Comparison of ENCODE assay signal across 25 cellular contexts in genomic region chr9:95769473-95769872, GRCh38.
"Had no signal": no experiment of that assay in that cellular context is flagged by ENCODE, and none has a peak within 500 bp of the region (broad histone marks: within the 10 kb centered on the region; RNA-seq: fewer than 3 reads in every experiment).

No MANE protein-coding gene starts in this region.

- H3K27ac ChIP-seq: esophagus muscularis mucosa, foreskin keratinocyte, gastroesophageal sphincter, heart left ventricle, left lung, neural progenitor cell, parathyroid adenoma, right lobe of liver, thoracic aorta, tibial nerve, upper lobe of right lung, vagina had no signal

- H3K9me3 ChIP-seq: esophagus muscularis mucosa, gastroesophageal sphincter, heart left ventricle, left lung, right lobe of liver, thoracic aorta, tibial nerve, upper lobe of right lung, vagina had no signal

- H2AFZ ChIP-seq: neural progenitor cell, parathyroid adenoma had no signal

- H3K36me3 ChIP-seq: esophagus muscularis mucosa, gastroesophageal sphincter, heart left ventricle, left lung, neural progenitor cell, right lobe of liver, thoracic aorta, tibial nerve, upper lobe of right lung, vagina had no signal

- H3K27me3 ChIP-seq: gastroesophageal sphincter, right lobe of liver, tibial nerve, upper lobe of right lung, vagina had no signal

- H3K4me3 ChIP-seq: esophagus muscularis mucosa, gastroesophageal sphincter, heart left ventricle, left lung, neural progenitor cell, right lobe of liver, thoracic aorta, tibial nerve, upper lobe of right lung, vagina had no signal

- DNase-seq: dermis blood vessel endothelial cell; effector memory CD4-positive, alpha-beta T cell; foreskin keratinocyte; heart left ventricle; hippocampal formation; left cardiac atrium; left lung; mesenchymal stem cell; midbrain; naive thymus-derived CD4-positive, alpha-beta T cell; right lobe of liver; small intestine; stimulated activated CD4-positive, alpha-beta T cell treated with anti-CD3 and anti-CD28 coated beads, Interleukin-15, amount 100 ng/mL, for 24 hours; stimulated activated CD4-positive, alpha-beta T cell treated with anti-CD3 and anti-CD28 coated beads, Interleukin-2, amount 100 ng/mL, for 48 hours; stimulated activated naive B cell treated with anti-CD40 and anti-IgM and Interleukin-4, amounts not matched to agents 10 μg/mL and 1 μg/mL and 100 μg/mL, for 72 hours; upper lobe of right lung had no signal

- FAIRE-seq: endothelial cell of umbilical vein, islet of Langerhans, small intestine had no signal

- ATAC-seq: foreskin keratinocyte; gastroesophageal sphincter; heart left ventricle; left cardiac atrium; left lung; naive thymus-derived CD4-positive, alpha-beta T cell; right lobe of liver; stimulated activated naive B cell treated with anti-CD40 and anti-IgM and Interleukin-4, amounts not matched to agents 10 μg/mL and 1 μg/mL and 100 μg/mL, for 72 hours; upper lobe of right lung had no signal

- H3K79me2 ChIP-seq: parathyroid adenoma had no signal

- H3K4me1 ChIP-seq: foreskin keratinocyte, parathyroid adenoma, upper lobe of right lung had no signal

- H3K9ac ChIP-seq: neural progenitor cell, parathyroid adenoma had no signal
